ENCODE assay signal across 14 cellular contexts in the genomic region with DNA sequence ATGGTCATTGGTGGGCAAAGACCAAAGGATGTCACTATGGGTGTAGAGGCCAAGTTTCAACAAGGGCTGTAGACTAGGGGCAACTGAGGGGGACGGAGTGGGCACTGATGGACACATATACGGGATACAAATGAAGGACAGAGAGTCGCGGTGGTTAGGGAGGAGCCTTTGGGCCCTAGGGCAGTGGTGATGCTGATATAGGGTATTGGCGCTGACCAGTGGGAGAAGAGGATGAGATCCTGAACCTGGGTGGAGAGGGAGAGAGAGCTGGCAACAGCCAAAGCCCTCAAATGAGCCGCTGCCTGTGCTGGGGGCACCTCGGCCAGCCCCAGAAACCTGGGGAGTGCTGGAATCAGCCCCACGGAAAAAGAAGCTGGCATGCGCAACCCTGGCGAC. TPM values are rescaled to one million over a fixed set of nuclear protein-coding genes. Genes with fewer than 3 reads are reported as not detected.
A peak's percentile ranks its signal among the peaks of the same experiment; 100 is the strongest.
DNase-seq lines count a peak whose midpoint lies in the region; ATAC-seq and TF ChIP-seq lines count a peak whose summit lies in the region.
"Had no signal": no experiment of that assay in that cellular context is flagged by ENCODE, and none has a peak within 500 bp of the region (broad histone marks: within the 10 kb centered on the region; RNA-seq: fewer than 3 reads in every experiment).

No MANE protein-coding gene starts in this region.

- no peaks in the 10 kb centered on the region for H3K4me1 Mint-ChIP-seq in activated CD4-positive, alpha-beta T cell treated with anti-CD3 and anti-CD28 coated beads, Interleukin-2, amount 10 ng/mL, durations not matched to agents 24 days and 14 days
- H3K4me1 Mint-ChIP-seq in osteocyte (ENCODE audit: unreplicated experiment), result peaks cover 3% of the 10 kb centered on the region

- no peaks in the 10 kb centered on the region for H3K9me3 Mint-ChIP-seq in activated CD4-positive, alpha-beta T cell treated with anti-CD3 and anti-CD28 coated beads, Interleukin-2, amount 10 ng/mL, durations not matched to agents 24 days and 14 days
- no peaks in the 10 kb centered on the region for H3K9me3 Mint-ChIP-seq in osteocyte (ENCODE audit: unreplicated experiment)

- H3K27ac ChIP-seq in KMS-11, result no peak overlapping the region
- H3K27ac ChIP-seq in dorsolateral prefrontal cortex, result peak overlapping the region in 5 of 59 donors; percentile 59 to 90 (median 71)
- H3K27ac ChIP-seq: adrenal gland, heart left ventricle, upper lobe of right lung had no signal

- H4K20me1 ChIP-seq in KMS-11 (ENCODE audit: insufficient read depth), result no peaks in the 10 kb centered on the region

- H3K27me3 Mint-ChIP-seq in activated CD4-positive, alpha-beta T cell treated with anti-CD3 and anti-CD28 coated beads, Interleukin-2, amount 10 ng/mL, durations not matched to agents 24 days and 14 days, result peaks cover 68% of the 10 kb centered on the region
- peaks cover 75% of the 10 kb centered on the region for H3K27me3 Mint-ChIP-seq in osteocyte (ENCODE audit: unreplicated experiment)

- H3K36me3 ChIP-seq in KMS-11 (ENCODE audit: insufficient read depth), result no peaks in the 10 kb centered on the region
- H3K36me3 ChIP-seq: adrenal gland, heart left ventricle, upper lobe of right lung had no signal

- intact Hi-C loops in activated CD4-positive, alpha-beta T cell treated with anti-CD3 and anti-CD28 coated beads, Interleukin-2, amount 10 ng/mL, durations not matched to agents 24 days and 14 days (cut with micrococcal nuclease), result loop anchor here (1.0 to 5.0 kb wide), 4 partner anchors 42 to 381 kb away; a partner anchor contains a TSS
- intact Hi-C loops in dorsolateral prefrontal cortex (cut with DNase I), result loop anchor here (2.0 to 5.0 kb wide), 3 partner anchors 84 to 174 kb away; no protein-coding TSS in a partner anchor

- no peaks in the 10 kb centered on the region for H3K36me3 Mint-ChIP-seq in activated CD4-positive, alpha-beta T cell treated with anti-CD3 and anti-CD28 coated beads, Interleukin-2, amount 10 ng/mL, durations not matched to agents 24 days and 14 days (ENCODE audit: low read depth)
- H3K36me3 Mint-ChIP-seq in osteocyte (ENCODE audit: unreplicated experiment), result no peaks in the 10 kb centered on the region

- H3K79me2 ChIP-seq in KMS-11 (ENCODE audit: insufficient read depth, low read depth), result no peaks in the 10 kb centered on the region

- no peak for DNase-seq in activated CD4-positive, alpha-beta T cell treated with anti-CD3 and anti-CD28 coated beads, Interleukin-2, amount 10 ng/mL, durations not matched to agents 24 days and 14 days
- no peak for DNase-seq in activated CD4-positive, alpha-beta T cell treated with anti-CD3 and anti-CD28 coated beads for 48 hours
- DNase-seq in dorsolateral prefrontal cortex (no peak), osteocyte (ENCODE audit: extremely low spot score, unreplicated experiment) (no peak), pons (ENCODE audit: low spot score) (no peak)
- DNase-seq in stimulated activated CD4-positive, alpha-beta T cell treated with anti-CD3 and anti-CD28 coated beads, Interleukin-2, amount 100 ng/mL, for 48 hours, result no peak
- DNase-seq: NCI-H1048 had no signal

- peak overlapping the region; percentile 46 for H3K4me3 Mint-ChIP-seq in activated CD4-positive, alpha-beta T cell treated with anti-CD3 and anti-CD28 coated beads, Interleukin-2, amount 10 ng/mL, durations not matched to agents 24 days and 14 days
- peak overlapping the region; percentile 8 for H3K4me3 Mint-ChIP-seq in osteocyte (ENCODE audit: unreplicated experiment)

- H3K9ac ChIP-seq in KMS-11, result no peak overlapping the region

- peaks cover 6% of the 10 kb centered on the region for H3K4me1 ChIP-seq in KMS-11 (ENCODE audit: low read depth, poor library complexity, severe bottlenecking)
- H3K4me1 ChIP-seq: upper lobe of right lung had no signal

- peak overlapping the region; percentile 86; the same call in 1 of the 2 replicates for H3K4me2 ChIP-seq in KMS-11

- H3K4me3 ChIP-seq in KMS-11 (IDR thresholded peaks at IDR 0.05; ENCODE audit: insufficient read depth, low read depth, low read length), result no peak overlapping the region
- H3K4me3 ChIP-seq in dorsolateral prefrontal cortex, result peak overlapping the region in 49 of 59 donors; percentile 43 to 74 (median 61)

- TF ChIP-seq CTCF in KMS-11 (conservative IDR thresholded peaks at IDR 0.05; ENCODE audit: low read depth, low read length) (no peak), dorsolateral prefrontal cortex (IDR thresholded peaks at IDR 0.05 in 54 of 56, conservative IDR thresholded peaks at IDR 0.05 in 2 of 56; ENCODE audit: low read depth in 1 of 56, partially characterized antibody in 56 of 56) (no peak), osteocyte (IDR thresholded peaks at IDR 0.05) (no peak)

- peaks cover 91% of the 10 kb centered on the region for H3K27me3 ChIP-seq in KMS-11 (ENCODE audit: insufficient read depth, low read depth)
- H3K27me3 ChIP-seq in dorsolateral prefrontal cortex, result peaks cover 0 to 54% (median 12%) of the 10 kb centered on the region in 45 donors

- peak overlapping the region; percentile 52 for H3K27ac Mint-ChIP-seq in activated CD4-positive, alpha-beta T cell treated with anti-CD3 and anti-CD28 coated beads, Interleukin-2, amount 10 ng/mL, durations not matched to agents 24 days and 14 days
- no peak overlapping the region for H3K27ac Mint-ChIP-seq in osteocyte (ENCODE audit: unreplicated experiment)

- ATAC-seq in HG03139 (IDR thresholded peaks at IDR 0.05; ENCODE audit: unreplicated experiment), result no peak

- peak overlapping the region; percentile 60 for H2AFZ ChIP-seq in KMS-11 (ENCODE audit: low read depth)

RNA-seq across cellular contexts. Expression of a gene that starts 1.6 kb away (rescaled TPM):
- total RNA-seq in activated CD4-positive, alpha-beta T cell treated with anti-CD3 and anti-CD28 coated beads, Interleukin-2, amount 10 ng/mL, durations not matched to agents 24 days and 14 days, result not detected in 2 replicates
- total RNA-seq in dorsolateral prefrontal cortex, result 10 to 100 TPM in 119 of 120 experiments, 1 to 10 TPM in 1; 6.7 to 71.8 (median 34.0) TPM
- total RNA-seq in osteocyte, result not detected in 2 replicates
- total RNA-seq: activated CD8-positive, alpha-beta memory T cell treated with anti-CD3 and anti-CD28 coated beads for 36 hours; kidney epithelial cell had no signal
